ENCODE assay signal across 1 cellular context in genomic region chr3:184333190-184333589, GRCh38.
TF ChIP-seq lines count a peak whose summit lies in the region.

No MANE protein-coding gene starts in this region.

TF ChIP-seq in HepG2, 621 proteins besides CTCF, POLR2A, EP300 and RAD21:
- TF ChIP-seq POLR2G (IDR thresholded peaks at IDR 0.05; ENCODE audit: low read depth, low read length) (0 out of 2 replicates have a peak, but pooled peaks have one; percentile 5), STAT5B (CRISPR knock-in tag; IDR thresholded peaks at IDR 0.05) (no peak), RBM22 (optimal IDR thresholded peaks at IDR 0.05; ENCODE audit: low read length) (peak; percentile 9)
